ENCODE assay signal across 12 cellular contexts in genomic region chr17:27491713-27492190, GRCh38. TPM values are rescaled to one million over a fixed set of nuclear protein-coding genes. Genes with fewer than 3 reads are reported as not detected.
DNase-seq lines count a peak whose midpoint lies in the region; ATAC-seq and TF ChIP-seq lines count a peak whose summit lies in the region.
"Had no signal": no experiment of that assay in that cellular context is flagged by ENCODE, and none has a peak within 500 bp of the region (broad histone marks: within the 10 kb centered on the region; RNA-seq: fewer than 3 reads in every experiment).

No MANE protein-coding gene starts in this region.

- no peaks in the 10 kb centered on the region for H3K9me3 Mint-ChIP-seq in activated T-cell treated with anti-CD3 and anti-CD28 coated beads, Interleukin-2, amount 50 U/mL, for 72 hours
- H3K9me3 Mint-ChIP-seq in activated T-helper 17 cell treated with anti-CD3 and anti-CD28 coated beads, Interleukin-2, amount 50 U/mL, for 72 hours = no peaks in the 10 kb centered on the region

- no peak overlapping the region for H3K9ac ChIP-seq in mesenchymal stem cell (ENCODE audit: low read length)

- no peak overlapping the region for H3K14ac ChIP-seq in mesenchymal stem cell (ENCODE audit: low read length in 2 of 2)

- no peak overlapping the region for H3K27ac ChIP-seq in mesenchymal stem cell (ENCODE audit: low read length, poor library complexity, severe bottlenecking)
- peak overlapping the region in 1 of 5 donors; percentile 6 for H3K27ac ChIP-seq in adrenal gland
- no peak overlapping the region for H3K27ac ChIP-seq in breast epithelium
- H3K27ac ChIP-seq: left lung had no signal

- intact Hi-C loops in adrenal gland (cut with DNase I) (no loop called here), breast epithelium (cut with DNase I; ENCODE audit: low total_unique reads) (no loop called here)

- H3K4ac ChIP-seq in mesenchymal stem cell (ENCODE audit: low read depth in 1 of 2, low read length in 2 of 2) = no peak overlapping the region

- H3K4me3 ChIP-seq in mesenchymal stem cell (ENCODE audit: insufficient read depth in 1 of 2, low read depth in 1 of 2, low read length in 2 of 2) = no peak overlapping the region
- no peak overlapping the region for H3K4me3 ChIP-seq in adrenal gland
- no peak overlapping the region for H3K4me3 ChIP-seq in breast epithelium
- H3K4me3 ChIP-seq: left lung had no signal

- TF ChIP-seq CTCF in adrenal gland (IDR thresholded peaks at IDR 0.05) = no peak
- TF ChIP-seq CTCF in breast epithelium (IDR thresholded peaks at IDR 0.05) = no peak

- H3K36me3 ChIP-seq in mesenchymal stem cell (ENCODE audit: control insufficient read depth in 1 of 2, insufficient read depth in 2 of 2, low read depth in 1 of 2, low read length in 2 of 2) (peaks cover 0 to 4% of the 10 kb centered on the region in 2 experiments), adrenal gland (replicated peaks in 1 of 2) (no peaks in the 10 kb centered on the region), breast epithelium (no peaks in the 10 kb centered on the region)
- H3K36me3 ChIP-seq: left lung had no signal

- H3K27me3 ChIP-seq in mesenchymal stem cell (ENCODE audit: control insufficient read depth in 1 of 2, insufficient read depth in 1 of 2, low read length in 2 of 2) (no peaks in the 10 kb centered on the region), adrenal gland (no peaks in the 10 kb centered on the region), breast epithelium (no peaks in the 10 kb centered on the region)
- H3K27me3 ChIP-seq: left lung had no signal

- 50% methylated on average over 11 of the region's 12 CpGs for WGBS in mesenchymal stem cell
- 48 to 61% (median 54%) methylated on average over 12 of the region's 12 CpGs for WGBS in adrenal gland, 4 donors

- H3K27ac Mint-ChIP-seq in activated T-cell treated with anti-CD3 and anti-CD28 coated beads, Interleukin-2, amount 50 U/mL, for 72 hours = no peak overlapping the region
- peak overlapping the region; percentile 41 for H3K27ac Mint-ChIP-seq in activated T-helper 17 cell treated with anti-CD3 and anti-CD28 coated beads, Interleukin-2, amount 50 U/mL, for 72 hours
- H3K27ac Mint-ChIP-seq: activated CD8-positive, alpha-beta memory T cell treated with anti-CD3 and anti-CD28 coated beads, Interleukin-2, amount 10 ng/mL, durations not matched to agents 7 days and 5 days had no signal

- no peak overlapping the region for H3K4me3 Mint-ChIP-seq in activated T-cell treated with anti-CD3 and anti-CD28 coated beads, Interleukin-2, amount 50 U/mL, for 72 hours
- no peak overlapping the region for H3K4me3 Mint-ChIP-seq in activated T-helper 17 cell treated with anti-CD3 and anti-CD28 coated beads, Interleukin-2, amount 50 U/mL, for 72 hours
- H3K4me3 Mint-ChIP-seq: activated CD8-positive, alpha-beta memory T cell treated with anti-CD3 and anti-CD28 coated beads, Interleukin-2, amount 10 ng/mL, durations not matched to agents 7 days and 5 days had no signal

- DNase-seq in activated T-cell treated with anti-CD3 and anti-CD28 coated beads, Interleukin-2, amount 50 U/mL, for 72 hours = no peak
- DNase-seq in activated T-cell treated with anti-CD3 and anti-CD28 coated beads, Interleukin-2, amount 50 U/mL, for 1 hour = no peak
- no peak for DNase-seq in mesenchymal stem cell
- DNase-seq in SKM-1 treated with dmso at 0.1 percent for 144 hours (lab: John Stamatoyannopoulos, UW; ENCODE audit: unreplicated experiment) = no peak
- no peak for DNase-seq in adrenal gland
- no peak for DNase-seq in breast epithelium (ENCODE audit: low spot score in 2 of 2)
- DNase-seq in cerebellar nuclear complex (lab: John Stamatoyannopoulos, UW) = no peak
- DNase-seq: activated CD8-positive, alpha-beta memory T cell treated with anti-CD3 and anti-CD28 coated beads, Interleukin-2, amount 10 ng/mL, durations not matched to agents 7 days and 5 days; left lung; NCI-H226 had no signal

- no peak overlapping the region for H2AK5ac ChIP-seq in mesenchymal stem cell (ENCODE audit: low read length, severe bottlenecking)

- H3K79me1 ChIP-seq in mesenchymal stem cell (replicated peaks; ENCODE audit: low read length, poor library complexity, severe bottlenecking) = peaks cover 21% of the 10 kb centered on the region

- H3K9me3 ChIP-seq in mesenchymal stem cell (ENCODE audit: control insufficient read depth, low read length) = no peaks in the 10 kb centered on the region
- no peaks in the 10 kb centered on the region for H3K9me3 ChIP-seq in adrenal gland (replicated peaks in 1 of 3)
- H3K9me3 ChIP-seq in breast epithelium = no peaks in the 10 kb centered on the region
- H3K9me3 ChIP-seq: left lung had no signal

- peaks cover 52% of the 10 kb centered on the region for H3K4me1 Mint-ChIP-seq in activated T-cell treated with anti-CD3 and anti-CD28 coated beads, Interleukin-2, amount 50 U/mL, for 72 hours (ENCODE audit: low read depth)
- peaks cover 18% of the 10 kb centered on the region for H3K4me1 Mint-ChIP-seq in activated T-helper 17 cell treated with anti-CD3 and anti-CD28 coated beads, Interleukin-2, amount 50 U/mL, for 72 hours

- TF ChIP-seq POLR2A in adrenal gland (IDR thresholded peaks at IDR 0.05) = no peak
- TF ChIP-seq POLR2A in breast epithelium (IDR thresholded peaks at IDR 0.05) = no peak

- H3K36me3 Mint-ChIP-seq in activated T-cell treated with anti-CD3 and anti-CD28 coated beads, Interleukin-2, amount 50 U/mL, for 72 hours (ENCODE audit: insufficient read depth in 2 of 2) = peaks cover 0 to 18% of the 10 kb centered on the region in 2 donors
- H3K36me3 Mint-ChIP-seq in activated T-helper 17 cell treated with anti-CD3 and anti-CD28 coated beads, Interleukin-2, amount 50 U/mL, for 72 hours (ENCODE audit: low read depth) = peaks cover 18% of the 10 kb centered on the region

- H4K91ac ChIP-seq in mesenchymal stem cell (ENCODE audit: low read length) = peak overlapping the region; percentile 62

- H4K8ac ChIP-seq in mesenchymal stem cell (ENCODE audit: low read length) = peak overlapping the region; percentile 12

- no peak overlapping the region for H3K18ac ChIP-seq in mesenchymal stem cell (ENCODE audit: low read depth in 1 of 2, low read length in 2 of 2)

- no peak overlapping the region for H2BK12ac ChIP-seq in mesenchymal stem cell (ENCODE audit: low read length in 2 of 2)

- no peak overlapping the region for H2BK15ac ChIP-seq in mesenchymal stem cell (ENCODE audit: low read depth, poor library complexity, severe bottlenecking)

- H3K4me1 ChIP-seq in mesenchymal stem cell (ENCODE audit: control insufficient read depth, insufficient read depth, low read depth, low read length) (peaks cover 42% of the 10 kb centered on the region), adrenal gland (replicated peaks in 1 of 2) (peaks cover 31 to 61% of the 10 kb centered on the region in 2 donors), breast epithelium (peaks cover 0 to 5% of the 10 kb centered on the region in 2 donors)

- no peak overlapping the region for H3K23ac ChIP-seq in mesenchymal stem cell (ENCODE audit: low read length in 2 of 2)

- H2AFZ ChIP-seq in mesenchymal stem cell (ENCODE audit: low read depth, low read length) = no peak overlapping the region

- H2BK120ac ChIP-seq in mesenchymal stem cell (ENCODE audit: low read depth, low read length) = no peak overlapping the region

- no peak overlapping the region for H2BK5ac ChIP-seq in mesenchymal stem cell (ENCODE audit: low read depth, low read length, poor library complexity, severe bottlenecking)

- ATAC-seq in activated T-cell treated with anti-CD3 and anti-CD28 coated beads, Interleukin-2, amount 50 U/mL, for 72 hours (replicated peaks in 1 of 2) = peak; percentile 29 to 39
- ATAC-seq in activated T-helper 17 cell treated with anti-CD3 and anti-CD28 coated beads, Interleukin-2, amount 50 U/mL, for 72 hours (replicated peaks) = peak; percentile 47
- ATAC-seq: activated CD8-positive, alpha-beta memory T cell treated with anti-CD3 and anti-CD28 coated beads, Interleukin-2, amount 10 ng/mL, durations not matched to agents 7 days and 5 days; left lung; Panc1 had no signal

- H3K4me2 ChIP-seq in mesenchymal stem cell (ENCODE audit: low read length, poor library complexity, severe bottlenecking) = no peak overlapping the region

- H3K27me3 Mint-ChIP-seq in activated T-cell treated with anti-CD3 and anti-CD28 coated beads, Interleukin-2, amount 50 U/mL, for 72 hours (ENCODE audit: low read depth) = no peaks in the 10 kb centered on the region
- H3K27me3 Mint-ChIP-seq in activated T-helper 17 cell treated with anti-CD3 and anti-CD28 coated beads, Interleukin-2, amount 50 U/mL, for 72 hours = no peaks in the 10 kb centered on the region
- H3K27me3 Mint-ChIP-seq: activated CD8-positive, alpha-beta memory T cell treated with anti-CD3 and anti-CD28 coated beads, Interleukin-2, amount 10 ng/mL, durations not matched to agents 7 days and 5 days had no signal

RNA-seq across cellular contexts. Expression of gene KSR1, which starts 35.5 kb away (rescaled TPM):
- total RNA-seq in activated T-cell treated with anti-CD3 and anti-CD28 coated beads, Interleukin-2, amount 50 U/mL, for 72 hours = 100 to 1,000 TPM; 191 to 296 TPM
- 10 to 100 TPM; 46.1 to 52.6 TPM for total RNA-seq in activated T-helper 17 cell treated with anti-CD3 and anti-CD28 coated beads, Interleukin-2, amount 50 U/mL, for 72 hours
- polyA plus RNA-seq in mesenchymal stem cell (2013, experiment 1 of 2) = 20.6 TPM
- polyA plus RNA-seq in mesenchymal stem cell (2013, experiment 2 of 2) = 20.0 TPM
- 10 to 100 TPM; 16.0 to 50.4 (median 38.5) TPM for total RNA-seq in adrenal gland
- 10 to 100 TPM; 38.0 to 45.0 (median 39.1) TPM for polyA plus RNA-seq in adrenal gland
- 10 to 100 TPM; 14.1 to 36.4 (median 24.0) TPM for total RNA-seq in breast epithelium
